Comparison of ENCODE assay signal across 8 cellular contexts in the genomic region with DNA sequence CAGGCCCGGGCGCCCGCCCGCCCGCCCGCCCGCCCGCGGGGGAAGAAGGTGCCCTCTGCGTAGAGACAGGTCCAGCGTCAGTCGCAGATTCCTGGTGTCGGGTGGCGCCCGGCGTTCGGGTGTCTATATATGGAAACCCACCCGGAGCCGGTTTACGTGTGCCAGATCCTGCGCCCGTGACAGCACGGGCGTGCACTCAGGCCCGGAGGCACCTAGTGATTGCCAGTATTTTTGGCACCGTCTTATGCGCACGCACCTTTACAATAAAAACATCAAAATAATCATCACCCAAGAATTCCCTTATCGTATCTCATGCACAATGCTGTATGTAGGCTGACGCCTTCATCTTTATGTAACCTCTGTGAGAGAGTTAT. TPM values are rescaled to one million over a fixed set of nuclear protein-coding genes. Genes with fewer than 3 reads are reported as not detected.
A peak's percentile ranks its signal among the peaks of the same experiment; 100 is the strongest.
DNase-seq lines count a peak whose midpoint lies in the region; ATAC-seq, FAIRE-seq and TF ChIP-seq lines count a peak whose summit lies in the region.

No MANE protein-coding gene starts in this region.

- dilution Hi-C loops in mammary epithelial cell (cut with HindIII; ENCODE audit: low sequenced_read_pairs): no loop called here
- dilution Hi-C loops in keratinocyte (cut with MboI; ENCODE audit: extremely low pct_ligation_motif_present, low sequenced_read_pairs): no loop called here

- peak overlapping the region; percentile 21 for H3K9ac ChIP-seq in mammary epithelial cell (ENCODE audit: insufficient read depth, low read length)
- peak overlapping the region; percentile 71 for H3K9ac ChIP-seq in keratinocyte (ENCODE audit: control insufficient read depth, extremely low read depth, insufficient read depth, low read length)
- H3K9ac ChIP-seq in smooth muscle cell (ENCODE audit: low read depth): peak overlapping the region; percentile 4

- H3K4me2 ChIP-seq in mammary epithelial cell (ENCODE audit: insufficient read depth, low read depth, low read length) (peak overlapping the region; percentile 97), keratinocyte (ENCODE audit: control insufficient read depth, extremely low read depth, insufficient read depth, low read depth, low read length) (peak overlapping the region; percentile 53), smooth muscle cell (peak overlapping the region; percentile 90)

- DNase-seq in NCI-H2029 (lab: John Stamatoyannopoulos, UW) (peak; percentile 59), NCI-H2029 treated with DMSO at 0.1 percent for 48 hours (lab: John Stamatoyannopoulos, UW) (no peak), Peyer's patch (peak in 2 of 3 donors; percentile 46 to 64), mammary epithelial cell (peak; percentile 53), keratinocyte (ENCODE audit: low read depth, low spot score) (no peak), smooth muscle cell (lab: John Stamatoyannopoulos, UW; ENCODE audit: unreplicated experiment) (no peak), D721Med (ENCODE audit: insufficient read length, low spot score) (no peak)

- no peak for TF ChIP-seq CTCF in Peyer's patch (IDR thresholded peaks at IDR 0.05)
- no peak for TF ChIP-seq CTCF in mammary epithelial cell (conservative IDR thresholded peaks at IDR 0.05 in 1 of 2, IDR thresholded peaks at IDR 0.05 in 1 of 2; ENCODE audit: extremely low read depth in 1 of 2, insufficient read depth in 1 of 2, low read depth in 1 of 2, low read length in 2 of 2)
- TF ChIP-seq CTCF in keratinocyte (optimal IDR thresholded peaks at IDR 0.05 in 1 of 3, IDR thresholded peaks at IDR 0.05 in 1 of 3, conservative IDR thresholded peaks at IDR 0.05 in 1 of 3; ENCODE audit: extremely low read depth in 1 of 3, insufficient read depth in 2 of 3, low read length in 3 of 3): no peak
- no peak for TF ChIP-seq CTCF in smooth muscle cell (IDR thresholded peaks at IDR 0.05; ENCODE audit: borderline replicate concordance, insufficient read depth, poor library complexity, severe bottlenecking)
- TF ChIP-seq CTCF in D721Med (IDR thresholded peaks at IDR 0.05; ENCODE audit: insufficient read depth, missing control alignments): no peak

- peak overlapping the region; percentile 89 for H2AFZ ChIP-seq in mammary epithelial cell (ENCODE audit: low read depth, low read length)
- peak overlapping the region; percentile 34 for H2AFZ ChIP-seq in keratinocyte (ENCODE audit: control insufficient read depth, low read length)
- no peak overlapping the region for H2AFZ ChIP-seq in smooth muscle cell (ENCODE audit: low read depth)

- H3K9me3 ChIP-seq in Peyer's patch (no peaks in the 10 kb centered on the region), mammary epithelial cell (replicated peaks; ENCODE audit: insufficient read depth, low read length) (no peaks in the 10 kb centered on the region), keratinocyte (ENCODE audit: control insufficient read depth, low read depth, low read length) (no peaks in the 10 kb centered on the region), smooth muscle cell (replicated peaks; ENCODE audit: low read depth) (no peaks in the 10 kb centered on the region)

- H3K4me1 ChIP-seq in Peyer's patch: peaks cover 0 to 9% (median 4%) of the 10 kb centered on the region in 4 donors
- H3K4me1 ChIP-seq in mammary epithelial cell (ENCODE audit: insufficient read depth, low read length): no peaks in the 10 kb centered on the region
- H3K4me1 ChIP-seq in keratinocyte (ENCODE audit: control insufficient read depth, extremely low read depth, insufficient read depth, low read length): peaks cover 6% of the 10 kb centered on the region
- H3K4me1 ChIP-seq in smooth muscle cell (ENCODE audit: low read depth): peaks cover 13% of the 10 kb centered on the region

- no peak for TF ChIP-seq POLR2A in Peyer's patch (IDR thresholded peaks at IDR 0.05)

- H4K20me1 ChIP-seq in mammary epithelial cell (ENCODE audit: insufficient read depth, low read length) (no peaks in the 10 kb centered on the region), keratinocyte (ENCODE audit: control insufficient read depth, extremely low read depth, insufficient read depth, low read length) (no peaks in the 10 kb centered on the region), smooth muscle cell (ENCODE audit: low read depth) (no peaks in the 10 kb centered on the region)

- H3K27ac ChIP-seq in Peyer's patch (peak overlapping the region in 3 of 4 donors; percentile 73 to 89 (median 77)), mammary epithelial cell (ENCODE audit: insufficient read depth, low read depth, low read length) (no peak overlapping the region), keratinocyte (ENCODE audit: control insufficient read depth, insufficient read depth, low read length) (no peak overlapping the region), smooth muscle cell (ENCODE audit: low read depth) (no peak overlapping the region)

- in situ Hi-C loops in mammary epithelial cell (cut with MboI; ENCODE audit: low sequenced_read_pairs in 2 of 2): no loop called here

- no peaks in the 10 kb centered on the region for H3F3A ChIP-seq in smooth muscle cell (ENCODE audit: low read depth)

- CTCF ChIA-PET in mammary epithelial cell (lab: Charles Lee; ENCODE audit: low non-redundant PET): no interaction called here

- H3K27me3 ChIP-seq in Peyer's patch (no peaks in the 10 kb centered on the region), mammary epithelial cell (ENCODE audit: insufficient read depth, low read length) (no peaks in the 10 kb centered on the region), keratinocyte (ENCODE audit: control insufficient read depth, extremely low read depth, insufficient read depth, low read length) (peaks cover 2% of the 10 kb centered on the region), smooth muscle cell (ENCODE audit: low read depth) (no peaks in the 10 kb centered on the region)

- FAIRE-seq in keratinocyte (lab: Jason Lieb, UNC): no peak
- FAIRE-seq in D721Med (lab: Jason Lieb, UNC): no peak

- WGBS in mammary epithelial cell (ENCODE audit: low coverage, missing lambda C conversion rate): 2% methylated on average over 19 of the region's 30 CpGs
- 4% methylated on average over 14 of the region's 30 CpGs for WGBS in smooth muscle cell (ENCODE audit: low lambda C conversion rate)

- H3K36me3 ChIP-seq in Peyer's patch (no peaks in the 10 kb centered on the region), mammary epithelial cell (ENCODE audit: insufficient read depth, low read length) (no peaks in the 10 kb centered on the region), keratinocyte (ENCODE audit: control insufficient read depth in 2 of 2, extremely low read depth in 1 of 2, insufficient read depth in 2 of 2, low read length in 2 of 2) (no peaks in the 10 kb centered on the region), smooth muscle cell (ENCODE audit: low read depth) (no peaks in the 10 kb centered on the region)

- intact Hi-C loops in mammary epithelial cell (cut with micrococcal nuclease): loop anchor here (2.0 kb wide), 1 partner anchor 39 kb away; no protein-coding TSS in a partner anchor

- BruUV-seq in mammary epithelial cell (replicated peaks; lab: Mats Ljungman, UMichigan): no TSS peak

- H3K9me1 ChIP-seq in keratinocyte (ENCODE audit: control insufficient read depth, extremely low read depth, insufficient read depth, low read length): no peaks in the 10 kb centered on the region

- H3K79me2 ChIP-seq in mammary epithelial cell (ENCODE audit: insufficient read depth, low read length) (peaks cover 3% of the 10 kb centered on the region), keratinocyte (ENCODE audit: control insufficient read depth, insufficient read depth, low read length) (no peaks in the 10 kb centered on the region), smooth muscle cell (ENCODE audit: low read depth) (no peaks in the 10 kb centered on the region)

- H3K4me3 ChIP-seq in Peyer's patch (peak overlapping the region; percentile 66 to 77 (median 69)), mammary epithelial cell (replicated peaks in 1 of 3; ENCODE audit: insufficient read depth in 1 of 3, low read depth in 2 of 3, low read length in 3 of 3) (peak overlapping the region; percentile 18 to 87 (median 82)), keratinocyte (ENCODE audit: control insufficient read depth in 2 of 3, extremely low read depth in 1 of 3, insufficient read depth in 2 of 3, low read depth in 1 of 3, low read length in 3 of 3) (peak overlapping the region; percentile 41 to 67 (median 65)), smooth muscle cell (peak overlapping the region; percentile 69)

- peak; percentile 28 for ATAC-seq in HG02885 (IDR thresholded peaks at IDR 0.05; ENCODE audit: poor library complexity, unreplicated experiment)

RNA-seq across cellular contexts. Expression of a gene that starts 0.5 kb away (rescaled TPM):
- total RNA-seq in Peyer's patch (10 to 100 TPM; 17.3 to 64.4 (median 37.1) TPM), mammary epithelial cell (10 to 100 TPM; 12.3 to 15.8 TPM), smooth muscle cell (9.6 and 16.0 TPM in 2 replicates)
- polyA plus RNA-seq in mammary epithelial cell (12.1 TPM), keratinocyte (10.4 to 13.2 TPM (median 12.0 TPM) in 3 replicates), smooth muscle cell (19.0 and 50.7 TPM in 2 replicates)
- polyA minus RNA-seq in mammary epithelial cell (7.8 TPM), keratinocyte (4.3 to 8.2 TPM (median 5.5 TPM) in 3 replicates)
- 15.7 TPM for polyA plus RNA-seq in keratinocyte (2011; ENCODE audit: low read depth)
- polyA plus RNA-seq in keratinocyte (2011; cell fraction: cytosol; rRNA removed): 8.6 and 9.5 TPM in 2 replicates
- 10.0 and 10.7 TPM in 2 replicates for polyA plus RNA-seq in keratinocyte (2011; cell fraction: nucleus; rRNA removed)
- 10.2 and 12.3 TPM in 2 replicates for polyA plus RNA-seq in keratinocyte (2012; ENCODE audit: low replicate concordance)
- 4.0 TPM for polyA minus RNA-seq in keratinocyte (2011; cell fraction: cytosol; rRNA and poly(A)+ RNA removed)
- polyA minus RNA-seq in keratinocyte (2011; cell fraction: nucleus; rRNA and poly(A)+ RNA removed): 2.8 and 3.7 TPM in 2 replicates

Comparison
In these comparisons a context has a peak if more than half of its experiments do, and no peak if none do; other contexts are left out.
1. DNase-seq: peak in NCI-H2029 (single experiment), Peyer's patch (2 of 3) and mammary epithelial cell (single experiment); none in NCI-H2029 treated with DMSO at 0.1 percent for 48 hours (single experiment), keratinocyte (single experiment), smooth muscle cell (single experiment) and D721Med (single experiment).
2. H3K27ac ChIP-seq: peak in Peyer's patch (3 of 4); none in mammary epithelial cell (single experiment), keratinocyte (single experiment) and smooth muscle cell (single experiment).
3. H3K9ac ChIP-seq: peak in every context shown above with its lines; median percentile 71 in keratinocyte; 21 in mammary epithelial cell; 4 in smooth muscle cell.
4. Peak in every context shown above with its lines, with median percentiles within 50 percentile points of each other: H3K4me3 ChIP-seq and H3K4me2 ChIP-seq.